Comparison of ENCODE assay signal across 9 cellular contexts in the genomic region with DNA sequence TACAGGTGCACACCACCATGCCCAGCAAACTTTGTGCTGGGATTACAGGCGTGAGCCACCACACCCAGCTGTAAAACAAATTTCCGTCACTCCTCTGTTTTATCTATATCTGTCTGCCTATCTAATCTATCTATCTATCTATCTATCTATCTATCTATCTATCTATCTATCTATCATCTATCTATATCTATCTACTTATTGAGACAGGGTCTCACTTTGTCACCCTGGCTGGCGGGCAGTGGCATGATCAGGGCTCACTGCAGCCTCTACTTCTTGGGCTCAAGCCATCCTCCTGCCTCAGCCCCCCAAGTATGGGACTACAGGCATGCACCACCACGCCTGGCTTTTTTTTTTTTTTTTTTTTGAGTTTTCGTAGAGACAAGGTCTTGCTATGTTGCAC. TPM values are rescaled to one million over a fixed set of nuclear protein-coding genes. Genes with fewer than 3 reads are reported as not detected.
"Had no signal": no experiment of that assay in that cellular context is flagged by ENCODE, and none has a peak within 500 bp of the region (broad histone marks: within the 10 kb centered on the region; RNA-seq: fewer than 3 reads in every experiment).

No MANE protein-coding gene starts in this region.

- H3K9me3 Mint-ChIP-seq: HFFc6 had no signal

- H3K27ac Mint-ChIP-seq: HFFc6 had no signal

- H3K4me3 Mint-ChIP-seq: HFFc6 had no signal

- DNase-seq: GM23248, GOT3, H7, HFFc6, IMR-90, KBM-7 had no signal

- ATAC-seq: HCT116 had no signal

RNA-seq across cellular contexts. Expression of a gene that starts 20.6 kb away (rescaled TPM):
- total RNA-seq: GM23248, H4, H7, HFFc6, HT-29, IMR-90 had no signal
